In genomic region chr19:16472559-16472899, GRCh38 we compare ENCODE assay signal across 11 cellular contexts. TPM values are rescaled to one million over a fixed set of nuclear protein-coding genes. Genes with fewer than 3 reads are reported as not detected.
DNase-seq lines count a peak whose midpoint lies in the region; FAIRE-seq and TF ChIP-seq lines count a peak whose summit lies in the region.
"Not testable (repeated sequence)": the region's sequence is repeated elsewhere in the genome, so short reads cannot be mapped to it uniquely, and the experiment has no call there.
"Had no signal": no experiment of that assay in that cellular context is flagged by ENCODE, and none has a peak within 500 bp of the region (broad histone marks: within the 10 kb centered on the region; RNA-seq: fewer than 3 reads in every experiment).

No MANE protein-coding gene starts in this region.

- H3K4me1 Mint-ChIP-seq in T-helper 2 cell treated with Interferon-gamma antibody and Interleukin-4, amounts not matched to agents 5 μg/mL and 100 μg/mL, for 36 hours (ENCODE audit: low read depth) = peaks cover 23% of the 10 kb centered on the region
- H3K4me1 Mint-ChIP-seq in immature natural killer cell (peaks cover 33 to 38% of the 10 kb centered on the region in 2 donors), neural crest cell (peaks cover 32% of the 10 kb centered on the region)

- dilution Hi-C loops in endothelial cell of umbilical vein (cut with MboI; ENCODE audit: extremely low pct_ligation_motif_present, low sequenced_read_pairs) = not testable (repeated sequence)

- not testable (repeated sequence) for FAIRE-seq in endothelial cell of umbilical vein (lab: Jason Lieb, UNC)

- peak overlapping the region; percentile 97 for H2AFZ ChIP-seq in endothelial cell of umbilical vein (ENCODE audit: low read depth, low read length)

- H3K27ac Mint-ChIP-seq in T-helper 2 cell treated with Interferon-gamma antibody and Interleukin-4, amounts not matched to agents 5 μg/mL and 100 μg/mL, for 36 hours; neural crest cell (ENCODE audit: unreplicated experiment): not testable (repeated sequence)
- H3K27ac Mint-ChIP-seq in immature natural killer cell = peak overlapping the region in 4 of 6 donors; percentile 29 to 81 (median 67)

- not testable (repeated sequence) for TF ChIP-seq EP300 in stomach (IDR thresholded peaks at IDR 0.05)

- 82% methylated on average over 2 of the region's 2 CpGs for WGBS in HUES64
- 39 to 66% (median 56%) methylated on average over 2 of the region's 2 CpGs for WGBS in stomach, 5 donors

- not testable (repeated sequence) for DNase-seq in T-helper 2 cell treated with Interferon-gamma antibody and Interleukin-4, amounts not matched to agents 5 μg/mL and 100 μg/mL, for 36 hours (ENCODE audit: low spot score); endothelial cell of umbilical vein (ENCODE audit: low read depth, low spot score); immature natural killer cell; neural crest cell (ENCODE audit: low read depth, low spot score); stomach

- H3K9me3 Mint-ChIP-seq in T-helper 2 cell treated with Interferon-gamma antibody and Interleukin-4, amounts not matched to agents 5 μg/mL and 100 μg/mL, for 36 hours; immature natural killer cell; neural crest cell: not testable (repeated sequence)

- H3K27me3 ChIP-seq in BLaER1 treated with 17β-estradiol and CSF1 and Interleukin-3, amounts not matched to agents 10 nM and 100 nM; HUES64 (ENCODE audit: insufficient read depth, low read length); endothelial cell of umbilical vein (ENCODE audit: control insufficient read depth in 2 of 2, insufficient read depth in 2 of 2, low read length in 2 of 2); stomach: not testable (repeated sequence)

- peaks cover 34% of the 10 kb centered on the region for H3K79me2 ChIP-seq in endothelial cell of umbilical vein (ENCODE audit: control insufficient read depth, insufficient read depth, low read length)

- TF ChIP-seq CTCF in endothelial cell of umbilical vein (IDR thresholded peaks at IDR 0.05; ENCODE audit: extremely low read depth in 1 of 2, insufficient read depth in 1 of 2, low read depth in 1 of 2, low read length in 2 of 2); neural crest cell (conservative IDR thresholded peaks at IDR 0.05); stomach (IDR thresholded peaks at IDR 0.05): not testable (repeated sequence)

- intact Hi-C loops in endothelial cell of umbilical vein (cut with micrococcal nuclease) = loop anchor here (1.0 kb wide), 1 partner anchor 24 kb away; the partner anchor contains the start of genes C19orf44 and CALR3
- intact Hi-C loops in stomach (cut with DNase I; ENCODE audit: low total_unique reads) = loop anchor here (10.0 kb wide), 1 partner anchor 282 kb away; no protein-coding TSS in a partner anchor

- not testable (repeated sequence) for TF ChIP-seq POLR2A in endothelial cell of umbilical vein (IDR thresholded peaks at IDR 0.05; ENCODE audit: low read depth, low read length); stomach (IDR thresholded peaks at IDR 0.05)

- POLR2A ChIA-PET in endothelial cell of umbilical vein (lab: Charles Lee) = not testable (repeated sequence)

- not testable (repeated sequence) for H3K9me1 ChIP-seq in endothelial cell of umbilical vein (replicated peaks; ENCODE audit: control insufficient read depth, extremely low read depth, insufficient read depth, low read length)

- peaks cover 0 to 12% (median 0%) of the 10 kb centered on the region in 11 experiments; a peak in 5 of 22 replicates for H3K36me3 ChIP-seq in BLaER1 treated with 17β-estradiol and CSF1 and Interleukin-3, amounts not matched to agents 10 nM and 100 nM
- H3K36me3 ChIP-seq in HUES64 (ENCODE audit: insufficient read depth, low read length); endothelial cell of umbilical vein (ENCODE audit: control insufficient read depth in 2 of 2, extremely low read depth in 1 of 2, insufficient read depth in 2 of 2, low read length in 2 of 2); stomach: not testable (repeated sequence)

- not testable (repeated sequence) for H3K27me3 Mint-ChIP-seq in T-helper 2 cell treated with Interferon-gamma antibody and Interleukin-4, amounts not matched to agents 5 μg/mL and 100 μg/mL, for 36 hours (ENCODE audit: low read depth); immature natural killer cell (ENCODE audit: low read depth in 3 of 3); neural crest cell (ENCODE audit: low read depth)

- H3K4me3 Mint-ChIP-seq in T-helper 2 cell treated with Interferon-gamma antibody and Interleukin-4, amounts not matched to agents 5 μg/mL and 100 μg/mL, for 36 hours = peak overlapping the region; percentile 73
- H3K4me3 Mint-ChIP-seq in immature natural killer cell (peak overlapping the region; percentile 70 to 83 (median 81)), neural crest cell (peak overlapping the region; percentile 86)

- H3K27ac ChIP-seq in BLaER1 treated with 17β-estradiol and CSF1 and Interleukin-3, amounts not matched to agents 10 nM and 100 nM = peak overlapping the region in 10 of 11 experiments; percentile 69 to 80 (median 77); a peak in 18 of 22 replicates
- H3K27ac ChIP-seq in HUES64 (ENCODE audit: low read depth, low read length); endothelial cell of umbilical vein (ENCODE audit: insufficient read depth, low read depth, low read length): not testable (repeated sequence)
- H3K27ac ChIP-seq in angular gyrus (ENCODE audit: low read depth, low read length) (peak overlapping the region; percentile 90), stomach (peak overlapping the region; percentile 76 to 95 (median 93))

- H3K9ac ChIP-seq in BLaER1 treated with 17β-estradiol and CSF1 and Interleukin-3, amounts not matched to agents 10 nM and 100 nM = peak overlapping the region; percentile 78 to 96 (median 92); a peak in 21 of 22 replicates
- H3K9ac ChIP-seq in HUES64 (ENCODE audit: low read depth, low read length) (peak overlapping the region; percentile 77), endothelial cell of umbilical vein (replicated peaks; ENCODE audit: extremely low read depth, insufficient read depth, low read length) (peak overlapping the region; percentile 61)

- H3K9me3 ChIP-seq in BLaER1 treated with 17β-estradiol and CSF1 and Interleukin-3, amounts not matched to agents 10 nM and 100 nM (replicated peaks in 1 of 11); HUES64 (ENCODE audit: insufficient read depth, low read depth, low read length); endothelial cell of umbilical vein (replicated peaks; ENCODE audit: control insufficient read depth, insufficient read depth, low read length); stomach: not testable (repeated sequence)

- peak overlapping the region; percentile 80 to 100 (median 98) for H3K4me3 ChIP-seq in BLaER1 treated with 17β-estradiol and CSF1 and Interleukin-3, amounts not matched to agents 10 nM and 100 nM
- peak overlapping the region; percentile 75 for H3K4me3 ChIP-seq in HUES64 (ENCODE audit: low read length)
- H3K4me3 ChIP-seq in endothelial cell of umbilical vein (replicated peaks in 1 of 3; ENCODE audit: insufficient read depth in 1 of 3, low read depth in 1 of 3, low read length in 3 of 3) = peak overlapping the region in 2 of 3 experiments; percentile 44 to 63
- peak overlapping the region; percentile 94 to 100 (median 98) for H3K4me3 ChIP-seq in stomach

- H3K4me2 ChIP-seq in BLaER1 treated with 17β-estradiol and CSF1 and Interleukin-3, amounts not matched to agents 10 nM and 100 nM = peak overlapping the region; percentile 82 to 98 (median 95)
- H3K4me2 ChIP-seq in endothelial cell of umbilical vein (ENCODE audit: insufficient read depth, low read length) = peak overlapping the region; percentile 61

- peaks cover 35 to 51% (median 41%) of the 10 kb centered on the region in 10 experiments for H3K4me1 ChIP-seq in BLaER1 treated with 17β-estradiol and CSF1 and Interleukin-3, amounts not matched to agents 10 nM and 100 nM
- not testable (repeated sequence) for H3K4me1 ChIP-seq in HUES64 (ENCODE audit: insufficient read depth, low read length)
- H3K4me1 ChIP-seq in endothelial cell of umbilical vein (ENCODE audit: control insufficient read depth, extremely low read depth, insufficient read depth, low read length) (peaks cover 11% of the 10 kb centered on the region), stomach (peaks cover 15 to 43% (median 40%) of the 10 kb centered on the region in 4 donors)

- H3K36me3 Mint-ChIP-seq in T-helper 2 cell treated with Interferon-gamma antibody and Interleukin-4, amounts not matched to agents 5 μg/mL and 100 μg/mL, for 36 hours (ENCODE audit: low read depth); immature natural killer cell; neural crest cell (ENCODE audit: low read depth): not testable (repeated sequence)

- not testable (repeated sequence) for BruUV-seq in endothelial cell of umbilical vein (replicated peaks; lab: Mats Ljungman, UMichigan)

- CTCF ChIA-PET in endothelial cell of umbilical vein (lab: Charles Lee) = not testable (repeated sequence)

- peaks cover 25 to 41% (median 40%) of the 10 kb centered on the region in 11 experiments; a peak in 21 of 22 replicates for H4K20me1 ChIP-seq in BLaER1 treated with 17β-estradiol and CSF1 and Interleukin-3, amounts not matched to agents 10 nM and 100 nM
- not testable (repeated sequence) for H4K20me1 ChIP-seq in endothelial cell of umbilical vein (replicated peaks; ENCODE audit: control insufficient read depth, extremely low read depth, insufficient read depth, low read length)

RNA-seq across cellular contexts. Expression of gene EPS15L1, which starts 0.8 kb away (rescaled TPM):
- polyA plus RNA-seq in HUES64 (2013, experiment 1 of 2) = 24.4 TPM
- 27.1 TPM for polyA plus RNA-seq in HUES64 (2013, experiment 2 of 2)
- total RNA-seq in endothelial cell of umbilical vein (31.2 and 38.8 TPM in 2 replicates), neural crest cell (57.6 and 62.9 TPM in 2 replicates), stomach (10 to 100 TPM; 17.7 to 67.7 (median 26.1) TPM)
- polyA plus RNA-seq in endothelial cell of umbilical vein (14.5 and 16.5 TPM in 2 replicates), immature natural killer cell (10 to 100 TPM; 14.5 to 28.8 (median 16.4) TPM), stomach (10 to 100 TPM; 15.6 to 20.2 (median 16.2) TPM)
- 13.2 and 14.2 TPM in 2 replicates for polyA plus RNA-seq in endothelial cell of umbilical vein (2011; cell fraction: cytosol; rRNA removed)
- 29.6 and 31.8 TPM in 2 replicates for polyA plus RNA-seq in endothelial cell of umbilical vein (2011; cell fraction: nucleus; rRNA removed)
- 28.2 and 29.0 TPM in 2 replicates for polyA plus RNA-seq in endothelial cell of umbilical vein (2012)
- polyA minus RNA-seq in endothelial cell of umbilical vein = 19.2 and 21.6 TPM in 2 replicates
- polyA minus RNA-seq in endothelial cell of umbilical vein (2011; cell fraction: cytosol; rRNA and poly(A)+ RNA removed) = 12.3 TPM
- 36.1 TPM in 2 replicates for polyA minus RNA-seq in endothelial cell of umbilical vein (2011; cell fraction: nucleus; rRNA and poly(A)+ RNA removed)

RNA-seq across cellular contexts. Expression of gene CALR3, which starts 23.4 kb away (rescaled TPM):
- 0.15 TPM for polyA plus RNA-seq in HUES64 (2013, experiment 1 of 2)
- not detected for polyA plus RNA-seq in HUES64 (2013, experiment 2 of 2)
- total RNA-seq in endothelial cell of umbilical vein (not detected in 2 replicates), neural crest cell (not detected in 2 replicates), stomach (not detected)
- polyA plus RNA-seq in endothelial cell of umbilical vein (not detected in 2 replicates), immature natural killer cell (under 1 TPM in 1 of 3 donors, not detected in 2; 0.25 TPM), stomach (not detected)
- polyA plus RNA-seq in endothelial cell of umbilical vein (2011; cell fraction: cytosol; rRNA removed) = not detected in 2 replicates
- polyA plus RNA-seq in endothelial cell of umbilical vein (2011; cell fraction: nucleus; rRNA removed) = not detected in 2 replicates
- polyA plus RNA-seq in endothelial cell of umbilical vein (2012) = not detected in 2 replicates
- polyA minus RNA-seq in endothelial cell of umbilical vein = not detected in 2 replicates
- polyA minus RNA-seq in endothelial cell of umbilical vein (2011; cell fraction: cytosol; rRNA and poly(A)+ RNA removed) = not detected
- not detected in 2 replicates for polyA minus RNA-seq in endothelial cell of umbilical vein (2011; cell fraction: nucleus; rRNA and poly(A)+ RNA removed)
- total RNA-seq: mucosa of gallbladder; subcutaneous adipose tissue; T-helper 2 cell treated with Interferon-gamma antibody and Interleukin-4, amounts not matched to agents 100 ng/mL and 5 ng/mL, for 36 hours had no signal

RNA-seq across cellular contexts. Expression of gene C19orf44, which starts 23.7 kb away (rescaled TPM):
- 4.6 TPM for polyA plus RNA-seq in HUES64 (2013, experiment 1 of 2)
- 4.4 TPM for polyA plus RNA-seq in HUES64 (2013, experiment 2 of 2)
- total RNA-seq in endothelial cell of umbilical vein (4.3 and 4.8 TPM in 2 replicates), neural crest cell (9.0 and 9.6 TPM in 2 replicates), stomach (10 to 100 TPM in 1 of 5 donors, 1 to 10 TPM in 3, not detected in 1; 2.6 to 40.3 (median 5.2) TPM)
- polyA plus RNA-seq in endothelial cell of umbilical vein (2.8 and 3.5 TPM in 2 replicates), immature natural killer cell (1 to 10 TPM in 1 of 3 donors, under 1 TPM in 1, not detected in 1; 0.80 to 1.2 TPM), stomach (1 to 10 TPM; 2.4 to 3.9 (median 3.2) TPM)
- 3.2 and 3.5 TPM in 2 replicates for polyA plus RNA-seq in endothelial cell of umbilical vein (2011; cell fraction: cytosol; rRNA removed)
- polyA plus RNA-seq in endothelial cell of umbilical vein (2011; cell fraction: nucleus; rRNA removed) = 7.7 and 8.4 TPM in 2 replicates
- polyA plus RNA-seq in endothelial cell of umbilical vein (2012) = 2.6 and 4.2 TPM in 2 replicates
- 1.4 TPM in 2 replicates for polyA minus RNA-seq in endothelial cell of umbilical vein
- polyA minus RNA-seq in endothelial cell of umbilical vein (2011; cell fraction: cytosol; rRNA and poly(A)+ RNA removed) = 5.8 TPM
- 2.3 and 2.6 TPM in 2 replicates for polyA minus RNA-seq in endothelial cell of umbilical vein (2011; cell fraction: nucleus; rRNA and poly(A)+ RNA removed)
